18 cellular contexts compared by ENCODE assay signal in genomic region chr17:41026668-41027471, GRCh38. TPM values are rescaled to one million over a fixed set of nuclear protein-coding genes. Genes with fewer than 3 reads are reported as not detected.
DNase-seq lines count a peak whose midpoint lies in the region; ATAC-seq and TF ChIP-seq lines count a peak whose summit lies in the region.
"Had no signal": no experiment of that assay in that cellular context is flagged by ENCODE, and none has a peak within 500 bp of the region (broad histone marks: within the 10 kb centered on the region; RNA-seq: fewer than 3 reads in every experiment).

KRTAP1-5 (minus strand) TSS chr17:41027208; CDS start chr17:41027155, 53 bp downstream.

- peak; percentile 21 for ATAC-seq in activated T-helper 17 cell treated with anti-CD3 and anti-CD28 coated beads, Interleukin-2, amount 50 U/mL, for 72 hours (replicated peaks)
- no peak for ATAC-seq in GM21367 (IDR thresholded peaks at IDR 0.05; ENCODE audit: unreplicated experiment)
- ATAC-seq: activated naive CD4-positive, alpha-beta T cell treated with anti-CD3 and anti-CD28 coated beads, Interleukin-2, amount 50 U/mL, for 72 hours; gastroesophageal sphincter; stimulated activated naive CD8-positive, alpha-beta T cell treated with anti-CD3 and anti-CD28 coated beads, Interleukin-15, Interleukin-2, amounts not matched to agents 100 U/mL and 50 U/mL, for 24 hours had no signal

- H3K4me1 Mint-ChIP-seq in HFFc6 (ENCODE audit: low read depth), result peaks cover 37% of the 10 kb centered on the region
- H3K4me1 Mint-ChIP-seq in activated T-helper 17 cell treated with anti-CD3 and anti-CD28 coated beads, Interleukin-2, amount 50 U/mL, for 72 hours, result no peaks in the 10 kb centered on the region
- no peaks in the 10 kb centered on the region for H3K4me1 Mint-ChIP-seq in glutamatergic neuron (ENCODE audit: low read depth, unreplicated experiment)

- no peaks in the 10 kb centered on the region for H3K27me3 Mint-ChIP-seq in HFFc6 (ENCODE audit: insufficient read depth)
- peaks cover 33% of the 10 kb centered on the region for H3K27me3 Mint-ChIP-seq in activated T-helper 17 cell treated with anti-CD3 and anti-CD28 coated beads, Interleukin-2, amount 50 U/mL, for 72 hours
- H3K27me3 Mint-ChIP-seq in glutamatergic neuron (ENCODE audit: unreplicated experiment), result no peaks in the 10 kb centered on the region

- H3K36me3 Mint-ChIP-seq in HFFc6 (ENCODE audit: low read depth) (peaks cover 7% of the 10 kb centered on the region; the same call in 1 of the 2 replicates), glutamatergic neuron (ENCODE audit: unreplicated experiment) (no peaks in the 10 kb centered on the region)
- no peaks in the 10 kb centered on the region for H3K36me3 Mint-ChIP-seq in activated T-helper 17 cell treated with anti-CD3 and anti-CD28 coated beads, Interleukin-2, amount 50 U/mL, for 72 hours (ENCODE audit: low read depth)
- H3K36me3 Mint-ChIP-seq: activated naive CD4-positive, alpha-beta T cell treated with anti-CD3 and anti-CD28 coated beads, Interleukin-2, amount 50 U/mL, for 72 hours had no signal

- DNase-seq in AG08395 (ENCODE audit: low spot score) (peak; percentile 74), HFFc6 (peak; percentile 74), glutamatergic neuron (peak; percentile 23), NOMO-1 (lab: John Stamatoyannopoulos, UW; ENCODE audit: unreplicated experiment in 2 of 2) (no peak), NCI-H748 (lab: John Stamatoyannopoulos, UW; ENCODE audit: unreplicated experiment) (no peak)
- no peak for DNase-seq in effector CD4-positive, alpha-beta T cell
- DNase-seq: colonic mucosa; GDM1; kidney glomerular epithelial cell; NCI-H345; SHP77; stimulated activated CD4-positive, alpha-beta T cell treated with anti-CD3 and anti-CD28 coated beads, Interleukin-4, amount 100 ng/mL, for 24 hours; stimulated activated naive CD8-positive, alpha-beta T cell treated with anti-CD3 and anti-CD28 coated beads, Interleukin-15, Interleukin-2, amounts not matched to agents 100 U/mL and 50 U/mL, for 24 hours had no signal

- H3K4me3 Mint-ChIP-seq in HFFc6 (no peak within 1 kb of the TSS), glutamatergic neuron (ENCODE audit: unreplicated experiment) (no peak within 1 kb of the TSS)
- H3K4me3 Mint-ChIP-seq in activated T-helper 17 cell treated with anti-CD3 and anti-CD28 coated beads, Interleukin-2, amount 50 U/mL, for 72 hours, result no peak within 1 kb of the TSS

- no peak for TF ChIP-seq CTCF in HFFc6 (IDR thresholded peaks at IDR 0.05)
- no peak for TF ChIP-seq CTCF in glutamatergic neuron (IDR thresholded peaks at IDR 0.05; ENCODE audit: partially characterized antibody, unreplicated experiment)

- no peaks in the 10 kb centered on the region for H3K9me3 Mint-ChIP-seq in HFFc6
- no peaks in the 10 kb centered on the region for H3K9me3 Mint-ChIP-seq in activated T-helper 17 cell treated with anti-CD3 and anti-CD28 coated beads, Interleukin-2, amount 50 U/mL, for 72 hours
- peaks cover 2% of the 10 kb centered on the region for H3K9me3 Mint-ChIP-seq in glutamatergic neuron (ENCODE audit: unreplicated experiment)
- H3K9me3 Mint-ChIP-seq: activated naive CD4-positive, alpha-beta T cell treated with anti-CD3 and anti-CD28 coated beads, Interleukin-2, amount 50 U/mL, for 72 hours had no signal

- H3K27ac Mint-ChIP-seq in HFFc6 (peak within 1 kb of the TSS; percentile 53), glutamatergic neuron (ENCODE audit: unreplicated experiment) (peak within 1 kb of the TSS; percentile 24)
- no peak within 1 kb of the TSS for H3K27ac Mint-ChIP-seq in activated T-helper 17 cell treated with anti-CD3 and anti-CD28 coated beads, Interleukin-2, amount 50 U/mL, for 72 hours
- H3K27ac Mint-ChIP-seq: activated naive CD4-positive, alpha-beta T cell treated with anti-CD3 and anti-CD28 coated beads, Interleukin-2, amount 50 U/mL, for 72 hours had no signal

RNA-seq across cellular contexts. Expression of gene KRTAP1-5, which starts in this region (rescaled TPM):
- 100 to 1,000 TPM in 1 of 6 experiments, 10 to 100 TPM in 5; 61.6 to 114 (median 76.8) TPM for total RNA-seq in HFFc6 (2021; fragmentation: NEBNext Ultra II Directional; extraction: Animal tissue kit (Norgen Biotek cat#: 25700))
- total RNA-seq in activated T-helper 17 cell treated with anti-CD3 and anti-CD28 coated beads, Interleukin-2, amount 50 U/mL, for 72 hours, result not detected
- not detected for total RNA-seq in glutamatergic neuron (ENCODE audit: unreplicated experiment)
- total RNA-seq: activated naive CD4-positive, alpha-beta T cell treated with anti-CD3 and anti-CD28 coated beads, Interleukin-2, amount 50 U/mL, for 72 hours; colonic mucosa; gastroesophageal sphincter; renal cortical epithelial cell had no signal

Comparison
In these comparisons a context has a peak if more than half of its experiments do, and no peak if none do; other contexts are left out.
1. RNA of gene KRTAP1-5 (total RNA-seq): 61.6 to 114 TPM in HFFc6; not detected in activated T-helper 17 cell treated with anti-CD3 and anti-CD28 coated beads, Interleukin-2, amount 50 U/mL, for 72 hours and not detected in glutamatergic neuron (single experiment); every median in the first group is over 10 times any median in the second.
2. Peak in ATAC-seq in activated T-helper 17 cell treated with anti-CD3 and anti-CD28 coated beads, Interleukin-2, amount 50 U/mL, for 72 hours; RNA of the gene not detected or under 1 TPM.
3. Peak in DNase-seq in glutamatergic neuron; RNA of the gene not detected or under 1 TPM.
4. DNase-seq: peak in AG08395 (single experiment) and HFFc6 (single experiment); none in effector CD4-positive, alpha-beta T cell (single experiment), NOMO-1 (0 of 2) and NCI-H748 (single experiment).